8 cellular contexts compared by ENCODE assay signal in genomic region chr16:4309833-4310266, GRCh38. TPM values are rescaled to one million over a fixed set of nuclear protein-coding genes. Genes with fewer than 3 reads are reported as not detected.
A peak's percentile ranks its signal among the peaks of the same experiment; 100 is the strongest.
DNase-seq lines count a peak whose midpoint lies in the region; ATAC-seq and TF ChIP-seq lines count a peak whose summit lies in the region.

No MANE protein-coding gene starts in this region.

- ATAC-seq in WTC11: peak; percentile 50
- ATAC-seq in lower lobe of right lung: peak; percentile 5 to 13
- ATAC-seq in HG02870 (IDR thresholded peaks at IDR 0.05; ENCODE audit: unreplicated experiment): no peak

- peak; percentile 43 for TF ChIP-seq CTCF in Loucy (conservative IDR thresholded peaks at IDR 0.05; ENCODE audit: low read length)
- peak; percentile 76 for TF ChIP-seq CTCF in WTC11 (IDR thresholded peaks at IDR 0.05)
- peak; percentile 74 for TF ChIP-seq CTCF in lower lobe of right lung (IDR thresholded peaks at IDR 0.05)
- TF ChIP-seq CTCF in tibial artery (IDR thresholded peaks at IDR 0.05): peak; percentile 49 to 51

- H3K27me3 Mint-ChIP-seq in WTC11 (ENCODE audit: low read depth): peaks cover 11% of the 10 kb centered on the region

- H3K9me2 ChIP-seq in Loucy (replicated peaks; ENCODE audit: low read depth, low read length): no peaks in the 10 kb centered on the region

- no peak overlapping the region for H3K9ac ChIP-seq in Loucy (ENCODE audit: low read depth, low read length, poor library complexity, severe bottlenecking)

- peaks cover 14% of the 10 kb centered on the region; the same call in 1 of the 2 replicates for H3K79me2 ChIP-seq in Loucy (ENCODE audit: insufficient read depth, low read length)

- H3K4me3 Mint-ChIP-seq in WTC11: no peak overlapping the region

- H3K27ac ChIP-seq in lower lobe of right lung (no peak overlapping the region), tibial artery (peak overlapping the region; percentile 54 to 67), caudate nucleus (ENCODE audit: low read depth, low read length) (no peak overlapping the region)

- no peaks in the 10 kb centered on the region for H3K9me3 ChIP-seq in Loucy (ENCODE audit: insufficient read depth, low read depth, low read length)
- no peaks in the 10 kb centered on the region for H3K9me3 ChIP-seq in lower lobe of right lung
- H3K9me3 ChIP-seq in tibial artery: no peaks in the 10 kb centered on the region

- POLR2A ChIA-PET in WTC11 (lab: Charles Lee): interaction anchor here (0.6 to 1.6 kb wide), 8 partner anchors 11 to 90 kb away, joined by 3 to 7 read pairs (median 4); partner anchors contain the start of gene TFAP4

- intact Hi-C loops in lower lobe of right lung (cut with DNase I) (no loop called here), tibial artery (cut with DNase I; ENCODE audit: low total_unique reads) (no loop called here)

- no peaks in the 10 kb centered on the region for H3K36me3 ChIP-seq in Loucy (ENCODE audit: insufficient read depth, low read length)
- no peaks in the 10 kb centered on the region for H3K36me3 ChIP-seq in lower lobe of right lung
- H3K36me3 ChIP-seq in tibial artery: no peaks in the 10 kb centered on the region

- H3K4me2 ChIP-seq in Loucy (ENCODE audit: low read depth, low read length, poor library complexity, severe bottlenecking): no peak overlapping the region

- H3K4me1 Mint-ChIP-seq in WTC11: peaks cover 37% of the 10 kb centered on the region

- peaks cover 5% of the 10 kb centered on the region for H4K20me1 ChIP-seq in Loucy (ENCODE audit: insufficient read depth, low read length, poor library complexity, severe bottlenecking)

- CTCF ChIA-PET in WTC11 (lab: Charles Lee): interaction anchor here (0.6 to 7.4 kb wide), 30 partner anchors 9 to 1385 kb away, joined by 3 to 122 read pairs (median 5); partner anchors contain the start of genes CORO7, PAM16 and TFAP4

- no peak overlapping the region for H2AFZ ChIP-seq in Loucy (ENCODE audit: low read length)

- H3K4me1 ChIP-seq in Loucy (ENCODE audit: insufficient read depth, low read length, poor library complexity, severe bottlenecking): no peaks in the 10 kb centered on the region
- H3K4me1 ChIP-seq in lower lobe of right lung: peaks cover 43% of the 10 kb centered on the region
- peaks cover 0 to 39% (median 17%) of the 10 kb centered on the region in 4 donors for H3K4me1 ChIP-seq in tibial artery

- no peak overlapping the region for H3K4me3 ChIP-seq in Loucy (ENCODE audit: low read length, poor library complexity, severe bottlenecking)
- no peak overlapping the region for H3K4me3 ChIP-seq in lower lobe of right lung
- H3K4me3 ChIP-seq in tibial artery: no peak overlapping the region

- peaks cover 2% of the 10 kb centered on the region for H3K36me3 Mint-ChIP-seq in WTC11

- DNase-seq in DMS 273 treated with DMSO at 0.1 percent for 48 hours (lab: John Stamatoyannopoulos, UW): peak; percentile 17
- DNase-seq in WTC11 (ENCODE audit: low spot score): peak; percentile 92
- peak; percentile 75 for DNase-seq in dermis blood vessel endothelial cell
- DNase-seq in lower lobe of right lung: peak; percentile 81
- DNase-seq in tibial artery: peak; percentile 47 to 87
- no peak for DNase-seq in caudate nucleus (lab: John Stamatoyannopoulos, UW)

- no peaks in the 10 kb centered on the region for H3F3A ChIP-seq in Loucy (ENCODE audit: low read depth)

- H3K27me3 ChIP-seq in Loucy (ENCODE audit: insufficient read depth, low read length, poor library complexity, severe bottlenecking) (no peaks in the 10 kb centered on the region), lower lobe of right lung (ENCODE audit: low read depth) (peaks cover 6% of the 10 kb centered on the region), tibial artery (no peaks in the 10 kb centered on the region)

- H3K27ac Mint-ChIP-seq in WTC11: peak overlapping the region; percentile 38; the same call in 1 of the 2 replicates

- H3K9me3 Mint-ChIP-seq in WTC11: no peaks in the 10 kb centered on the region

TF ChIP-seq in WTC11, 78 proteins besides CTCF, POLR2A, EP300 and RAD21 (continues in another document):
- TF ChIP-seq CREB1 (CRISPR knock-in tag; IDR thresholded peaks at IDR 0.05) (peak; percentile 61; the same call in 1 of the 2 replicates), ZBTB43 (CRISPR knock-in tag; IDR thresholded peaks at IDR 0.05) (no peak), ERG (CRISPR knock-in tag; IDR thresholded peaks at IDR 0.05) (no peak), ZNF423 (CRISPR knock-in tag; IDR thresholded peaks at IDR 0.05) (peak; percentile 80), ATF6 (CRISPR knock-in tag; IDR thresholded peaks at IDR 0.05) (no peak), SP1 (CRISPR knock-in tag; conservative IDR thresholded peaks at IDR 0.05) (peak; percentile 64), ZNF416 (CRISPR knock-in tag; IDR thresholded peaks at IDR 0.05) (no peak), GABPB1 (CRISPR knock-in tag; IDR thresholded peaks at IDR 0.05) (0 out of 2 replicates have a peak, but pooled peaks have one; percentile 18), FOXK1 (CRISPR knock-in tag; IDR thresholded peaks at IDR 0.05) (peak; percentile 55; the same call in 1 of the 2 replicates), AR (CRISPR knock-in tag; IDR thresholded peaks at IDR 0.05) (no peak), MAX (CRISPR knock-in tag; IDR thresholded peaks at IDR 0.05) (peak; percentile 58), TEAD1 (CRISPR knock-in tag; IDR thresholded peaks at IDR 0.05) (peak; percentile 87; the same call in 1 of the 2 replicates), RORB (CRISPR knock-in tag; IDR thresholded peaks at IDR 0.05) (no peak)

RNA-seq across cellular contexts. Expression of gene GLIS2, which starts 6.0 kb away (rescaled TPM):
- 19.5 to 23.0 TPM (median 20.1 TPM) in 3 replicates for total RNA-seq in WTC11 (2021)
- 0.79 and 1.2 TPM in 2 replicates for total RNA-seq in dermis blood vessel endothelial cell
- total RNA-seq in lower lobe of right lung: 21.5 TPM

RNA-seq across cellular contexts. Expression of gene TFAP4, which starts 37.0 kb away (rescaled TPM):
- total RNA-seq in WTC11 (2021) (31.9 to 36.5 TPM (median 34.2 TPM) in 3 replicates), dermis blood vessel endothelial cell (4.1 and 7.3 TPM in 2 replicates), lower lobe of right lung (12.9 TPM)

RNA-seq across cellular contexts. Expression of gene PAM16, which starts 41.3 kb away (rescaled TPM):
- total RNA-seq in WTC11 (2021) (87.2 to 93.7 TPM (median 88.9 TPM) in 3 replicates), dermis blood vessel endothelial cell (11.6 and 15.5 TPM in 2 replicates), lower lobe of right lung (40.0 TPM)

Comparison
In these comparisons a context has a peak if more than half of its experiments do, and no peak if none do; other contexts are left out.
1. DNase-seq: peak in DMS 273 treated with DMSO at 0.1 percent for 48 hours (single experiment), WTC11 (single experiment), dermis blood vessel endothelial cell (single experiment), lower lobe of right lung (single experiment) and tibial artery (2 of 2); none in caudate nucleus (0 of 61).
2. H3K27ac ChIP-seq: peak in tibial artery (2 of 2); none in lower lobe of right lung (single experiment) and caudate nucleus (single experiment).
3. Peak in every context shown above with its lines, with median percentiles within 50 percentile points of each other: CTCF ChIP-seq.